ENCODE assay signal across 14 cellular contexts in the genomic region with DNA sequence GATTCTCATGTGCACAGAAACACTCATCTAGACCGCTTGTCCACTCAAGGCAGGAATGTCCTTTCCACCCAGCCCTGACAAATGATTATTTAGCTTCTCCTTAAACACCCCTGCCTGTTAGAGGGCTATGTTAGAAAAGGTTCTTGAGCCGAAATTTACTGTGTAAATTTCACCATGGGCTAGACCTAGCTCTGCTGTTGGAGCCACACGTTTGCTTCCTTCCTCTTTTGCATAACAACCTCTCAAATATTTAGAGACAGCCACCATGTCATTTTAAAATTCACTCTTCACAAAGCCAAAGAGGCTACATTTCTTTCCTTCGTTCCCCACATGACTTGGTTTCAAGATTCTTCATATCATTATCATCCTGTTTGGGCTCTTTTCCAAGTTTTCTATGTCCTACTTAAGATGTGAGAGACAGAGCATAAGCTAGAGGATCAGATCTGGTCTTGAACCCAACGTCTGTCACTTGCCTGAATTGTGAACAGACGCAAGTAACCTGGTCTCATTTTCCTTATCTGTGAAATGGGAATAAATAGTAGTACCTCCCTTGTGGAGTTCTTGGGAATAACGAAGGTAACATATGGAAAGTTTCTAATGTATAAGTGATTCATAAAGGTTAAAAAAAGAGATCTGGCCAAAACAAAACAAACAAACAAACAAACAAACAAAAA. TPM values are rescaled to one million over a fixed set of nuclear protein-coding genes. Genes with fewer than 3 reads are reported as not detected.
A peak's percentile ranks its signal among the peaks of the same experiment; 100 is the strongest.
DNase-seq lines count a peak whose midpoint lies in the region; TF ChIP-seq lines count a peak whose summit lies in the region.
"Had no signal": no experiment of that assay in that cellular context is flagged by ENCODE, and none has a peak within 500 bp of the region (broad histone marks: within the 10 kb centered on the region; RNA-seq: fewer than 3 reads in every experiment).

No MANE protein-coding gene starts in this region.

- peak overlapping the region in 6 of 8 donors; percentile 51 to 78 (median 64) for H3K27ac ChIP-seq in spleen
- H3K27ac ChIP-seq: epithelial cell of prostate had no signal

- peak overlapping the region; percentile 70 for H3K4me3 Mint-ChIP-seq in activated CD4-positive, alpha-beta T cell treated with anti-CD3 and anti-CD28 coated beads, Interleukin-2, amount 10 ng/mL, durations not matched to agents 7 days and 5 days
- peak overlapping the region; percentile 51 for H3K4me3 Mint-ChIP-seq in activated T-helper 2 cell treated with anti-CD3 and anti-CD28 coated beads, Interferon-gamma antibody, Interleukin-2, Interleukin-4, amounts not matched to agents 10 μg/mL and 5 μg/mL and 100 μg/mL, durations not matched to agents 14 hours and 24 hours and 36 hours (ENCODE audit: low read depth)
- H3K4me3 Mint-ChIP-seq in chondrocyte (ENCODE audit: unreplicated experiment), result no peak overlapping the region

- WGBS in spleen, 5 donors, result 33 to 43% (median 39%) methylated on average over 6 to 7 of the region's 7 CpGs

- no peak overlapping the region for H3K4me3 ChIP-seq in spleen

- no peaks in the 10 kb centered on the region for H3K27me3 ChIP-seq in spleen (replicated peaks in 1 of 7)

- peaks cover 0 to 18% (median 0%) of the 10 kb centered on the region in 6 donors for H3K36me3 ChIP-seq in spleen

- intact Hi-C loops in activated T-helper 2 cell treated with anti-CD3 and anti-CD28 coated beads, Interferon-gamma antibody, Interleukin-2, Interleukin-4, amounts not matched to agents 10 μg/mL and 5 μg/mL and 100 μg/mL, durations not matched to agents 14 hours and 24 hours and 36 hours (cut with micrococcal nuclease), result no loop called here
- intact Hi-C loops in spleen (cut with DNase I; ENCODE audit: low total_unique reads), result no loop called here

- peaks cover 0 to 94% (median 54%) of the 10 kb centered on the region in 6 donors for H3K4me1 ChIP-seq in spleen

- H3K9me3 Mint-ChIP-seq in activated CD4-positive, alpha-beta T cell treated with anti-CD3 and anti-CD28 coated beads, Interleukin-2, amount 10 ng/mL, durations not matched to agents 7 days and 5 days, result no peaks in the 10 kb centered on the region
- H3K9me3 Mint-ChIP-seq in activated T-helper 2 cell treated with anti-CD3 and anti-CD28 coated beads, Interferon-gamma antibody, Interleukin-2, Interleukin-4, amounts not matched to agents 10 μg/mL and 5 μg/mL and 100 μg/mL, durations not matched to agents 14 hours and 24 hours and 36 hours, result no peaks in the 10 kb centered on the region
- H3K9me3 Mint-ChIP-seq in chondrocyte (ENCODE audit: low read depth), result no peaks in the 10 kb centered on the region

- CTCF ChIA-PET in activated CD4-positive, alpha-beta T cell treated with anti-CD3 and anti-CD28 coated beads, Interleukin-2, amount 10 ng/mL, durations not matched to agents 7 days and 5 days (lab: Charles Lee), result no interaction called here

- H3K4me1 Mint-ChIP-seq in activated CD4-positive, alpha-beta T cell treated with anti-CD3 and anti-CD28 coated beads, Interleukin-2, amount 10 ng/mL, durations not matched to agents 7 days and 5 days, result peaks cover 55% of the 10 kb centered on the region
- peaks cover 40% of the 10 kb centered on the region for H3K4me1 Mint-ChIP-seq in activated T-helper 2 cell treated with anti-CD3 and anti-CD28 coated beads, Interferon-gamma antibody, Interleukin-2, Interleukin-4, amounts not matched to agents 10 μg/mL and 5 μg/mL and 100 μg/mL, durations not matched to agents 14 hours and 24 hours and 36 hours (ENCODE audit: low read depth)
- H3K4me1 Mint-ChIP-seq in chondrocyte (ENCODE audit: low read depth), result peaks cover 9% of the 10 kb centered on the region

- DNase-seq in activated CD4-positive, alpha-beta T cell treated with anti-CD3 and anti-CD28 coated beads, Interleukin-2, amount 10 ng/mL, durations not matched to agents 7 days and 5 days, result no peak
- no peak for DNase-seq in activated CD4-positive, alpha-beta T cell treated with anti-CD3 and anti-CD28 coated beads, Interleukin-2, amount 50 U/mL, for 4 hours
- DNase-seq in NOMO-1 treated with dmso at 0.1 percent for 144 hours (lab: John Stamatoyannopoulos, UW; ENCODE audit: unreplicated experiment) (peak; percentile 67), spleen (no peak), kidney glomerular epithelial cell (lab: John Stamatoyannopoulos, UW) (no peak), DMS 273 treated with DMSO at 0.1 percent for 48 hours (lab: John Stamatoyannopoulos, UW) (no peak), chondrocyte (ENCODE audit: low spot score) (no peak)
- no peak for DNase-seq in activated T-helper 2 cell treated with anti-CD3 and anti-CD28 coated beads, Interferon-gamma antibody, Interleukin-2, Interleukin-4, amounts not matched to agents 10 μg/mL and 5 μg/mL and 100 μg/mL, durations not matched to agents 14 hours and 24 hours and 36 hours (ENCODE audit: low spot score)
- DNase-seq: DMS79 treated with DMSO at 0.1 percent for 48 hours; mesendoderm; NCI-H510A treated with DMSO at 0.1 percent for 48 hours; stimulated activated CD4-positive, alpha-beta T cell treated with anti-CD3 and anti-CD28 coated beads, Interleukin-2, amount 100 ng/mL, for 48 hours had no signal

- TF ChIP-seq POLR2A in spleen (IDR thresholded peaks at IDR 0.05), result no peak

- H3K27me3 Mint-ChIP-seq in activated CD4-positive, alpha-beta T cell treated with anti-CD3 and anti-CD28 coated beads, Interleukin-2, amount 10 ng/mL, durations not matched to agents 7 days and 5 days, result no peaks in the 10 kb centered on the region
- H3K27me3 Mint-ChIP-seq in activated T-helper 2 cell treated with anti-CD3 and anti-CD28 coated beads, Interferon-gamma antibody, Interleukin-2, Interleukin-4, amounts not matched to agents 10 μg/mL and 5 μg/mL and 100 μg/mL, durations not matched to agents 14 hours and 24 hours and 36 hours (ENCODE audit: low read depth), result no peaks in the 10 kb centered on the region
- H3K27me3 Mint-ChIP-seq in chondrocyte (ENCODE audit: low read depth), result no peaks in the 10 kb centered on the region
- H3K27me3 Mint-ChIP-seq: progenitor cell of endocrine pancreas had no signal

- POLR2A ChIA-PET in activated CD4-positive, alpha-beta T cell treated with anti-CD3 and anti-CD28 coated beads, Interleukin-2, amount 10 ng/mL, durations not matched to agents 7 days and 5 days (lab: Charles Lee), result no interaction called here

- H3K36me3 Mint-ChIP-seq in activated CD4-positive, alpha-beta T cell treated with anti-CD3 and anti-CD28 coated beads, Interleukin-2, amount 10 ng/mL, durations not matched to agents 7 days and 5 days (ENCODE audit: low read depth), result peaks cover 36% of the 10 kb centered on the region
- H3K36me3 Mint-ChIP-seq in activated T-helper 2 cell treated with anti-CD3 and anti-CD28 coated beads, Interferon-gamma antibody, Interleukin-2, Interleukin-4, amounts not matched to agents 10 μg/mL and 5 μg/mL and 100 μg/mL, durations not matched to agents 14 hours and 24 hours and 36 hours (ENCODE audit: low read depth), result peaks cover 20% of the 10 kb centered on the region
- H3K36me3 Mint-ChIP-seq in chondrocyte (ENCODE audit: low read depth), result no peaks in the 10 kb centered on the region

- TF ChIP-seq CTCF in spleen (IDR thresholded peaks at IDR 0.05 in 8 of 11, conservative IDR thresholded peaks at IDR 0.05 in 3 of 11) (no peak), chondrocyte (IDR thresholded peaks at IDR 0.05) (no peak)

- H3K27ac Mint-ChIP-seq in activated CD4-positive, alpha-beta T cell treated with anti-CD3 and anti-CD28 coated beads, Interleukin-2, amount 10 ng/mL, durations not matched to agents 7 days and 5 days, result peak overlapping the region; percentile 84
- peak overlapping the region; percentile 89 for H3K27ac Mint-ChIP-seq in activated T-helper 2 cell treated with anti-CD3 and anti-CD28 coated beads, Interferon-gamma antibody, Interleukin-2, Interleukin-4, amounts not matched to agents 10 μg/mL and 5 μg/mL and 100 μg/mL, durations not matched to agents 14 hours and 24 hours and 36 hours
- no peak overlapping the region for H3K27ac Mint-ChIP-seq in chondrocyte (ENCODE audit: unreplicated experiment)
- H3K27ac Mint-ChIP-seq: progenitor cell of endocrine pancreas had no signal

- no peaks in the 10 kb centered on the region for H3K9me3 ChIP-seq in spleen

RNA-seq across cellular contexts. Expression of a gene that starts 6.6 kb away (rescaled TPM):
- 10 to 100 TPM; 76.6 to 77.8 TPM for total RNA-seq in activated CD4-positive, alpha-beta T cell treated with anti-CD3 and anti-CD28 coated beads, Interleukin-2, amount 10 ng/mL, durations not matched to agents 7 days and 5 days
- total RNA-seq in activated T-helper 2 cell treated with anti-CD3 and anti-CD28 coated beads, Interferon-gamma antibody, Interleukin-2, Interleukin-4, amounts not matched to agents 10 μg/mL and 5 μg/mL and 100 μg/mL, durations not matched to agents 14 hours and 24 hours and 36 hours, result 29.9 and 31.8 TPM in 2 replicates
- total RNA-seq in spleen, result 10 to 100 TPM; 49.6 to 68.9 (median 56.6) TPM
- 10 to 100 TPM; 32.8 to 35.6 (median 33.3) TPM for polyA plus RNA-seq in spleen
- total RNA-seq in chondrocyte, result 13.7 to 25.0 TPM (median 22.1 TPM) in 3 replicates
